Comparison of ENCODE assay signal across 1 cellular context in the genomic region with DNA sequence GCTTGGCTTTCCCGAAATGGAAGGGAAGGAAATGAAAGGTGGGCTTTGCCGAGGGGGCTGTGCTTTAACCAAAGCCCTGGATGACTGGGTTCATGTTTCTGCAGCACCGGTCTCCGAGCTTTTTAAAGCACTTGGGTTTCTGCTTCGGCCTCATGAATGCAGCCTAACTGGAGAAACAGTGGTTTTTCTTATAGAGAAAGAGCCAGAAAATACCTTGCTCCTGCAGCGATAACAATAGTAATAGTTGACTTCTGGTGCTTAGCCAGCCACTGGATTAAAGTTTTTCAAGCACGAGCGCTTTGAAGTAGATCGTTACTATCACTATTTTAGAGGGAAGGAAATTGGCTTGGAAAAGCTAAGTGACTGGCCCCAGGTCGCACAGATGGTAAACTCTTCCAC.
TF ChIP-seq lines count a peak whose summit lies in the region.

No MANE protein-coding gene starts in this region.

TF ChIP-seq in HepG2, 621 proteins besides CTCF, POLR2A, EP300 and RAD21 (continued from another document):
- TF ChIP-seq, protein P1, sequence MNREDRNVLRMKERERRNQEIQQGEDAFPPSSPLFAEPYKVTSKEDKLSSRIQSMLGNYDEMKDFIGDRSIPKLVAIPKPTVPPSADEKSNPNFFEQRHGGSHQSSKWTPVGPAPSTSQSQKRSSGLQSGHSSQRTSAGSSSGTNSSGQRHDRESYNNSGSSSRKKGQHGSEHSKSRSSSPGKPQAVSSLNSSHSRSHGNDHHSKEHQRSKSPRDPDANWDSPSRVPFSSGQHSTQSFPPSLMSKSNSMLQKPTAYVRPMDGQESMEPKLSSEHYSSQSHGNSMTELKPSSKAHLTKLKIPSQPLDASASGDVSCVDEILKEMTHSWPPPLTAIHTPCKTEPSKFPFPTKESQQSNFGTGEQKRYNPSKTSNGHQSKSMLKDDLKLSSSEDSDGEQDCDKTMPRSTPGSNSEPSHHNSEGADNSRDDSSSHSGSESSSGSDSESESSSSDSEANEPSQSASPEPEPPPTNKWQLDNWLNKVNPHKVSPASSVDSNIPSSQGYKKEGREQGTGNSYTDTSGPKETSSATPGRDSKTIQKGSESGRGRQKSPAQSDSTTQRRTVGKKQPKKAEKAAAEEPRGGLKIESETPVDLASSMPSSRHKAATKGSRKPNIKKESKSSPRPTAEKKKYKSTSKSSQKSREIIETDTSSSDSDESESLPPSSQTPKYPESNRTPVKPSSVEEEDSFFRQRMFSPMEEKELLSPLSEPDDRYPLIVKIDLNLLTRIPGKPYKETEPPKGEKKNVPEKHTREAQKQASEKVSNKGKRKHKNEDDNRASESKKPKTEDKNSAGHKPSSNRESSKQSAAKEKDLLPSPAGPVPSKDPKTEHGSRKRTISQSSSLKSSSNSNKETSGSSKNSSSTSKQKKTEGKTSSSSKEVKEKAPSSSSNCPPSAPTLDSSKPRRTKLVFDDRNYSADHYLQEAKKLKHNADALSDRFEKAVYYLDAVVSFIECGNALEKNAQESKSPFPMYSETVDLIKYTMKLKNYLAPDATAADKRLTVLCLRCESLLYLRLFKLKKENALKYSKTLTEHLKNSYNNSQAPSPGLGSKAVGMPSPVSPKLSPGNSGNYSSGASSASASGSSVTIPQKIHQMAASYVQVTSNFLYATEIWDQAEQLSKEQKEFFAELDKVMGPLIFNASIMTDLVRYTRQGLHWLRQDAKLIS (CRISPR knock-in tag; IDR thresholded peaks at IDR 0.05): 0 out of 2 replicates have a peak, but pooled peaks have one; percentile 30
- TF ChIP-seq GZF1 (CRISPR knock-in tag; IDR thresholded peaks at IDR 0.05): peak; percentile 96
- TF ChIP-seq, protein P2, sequence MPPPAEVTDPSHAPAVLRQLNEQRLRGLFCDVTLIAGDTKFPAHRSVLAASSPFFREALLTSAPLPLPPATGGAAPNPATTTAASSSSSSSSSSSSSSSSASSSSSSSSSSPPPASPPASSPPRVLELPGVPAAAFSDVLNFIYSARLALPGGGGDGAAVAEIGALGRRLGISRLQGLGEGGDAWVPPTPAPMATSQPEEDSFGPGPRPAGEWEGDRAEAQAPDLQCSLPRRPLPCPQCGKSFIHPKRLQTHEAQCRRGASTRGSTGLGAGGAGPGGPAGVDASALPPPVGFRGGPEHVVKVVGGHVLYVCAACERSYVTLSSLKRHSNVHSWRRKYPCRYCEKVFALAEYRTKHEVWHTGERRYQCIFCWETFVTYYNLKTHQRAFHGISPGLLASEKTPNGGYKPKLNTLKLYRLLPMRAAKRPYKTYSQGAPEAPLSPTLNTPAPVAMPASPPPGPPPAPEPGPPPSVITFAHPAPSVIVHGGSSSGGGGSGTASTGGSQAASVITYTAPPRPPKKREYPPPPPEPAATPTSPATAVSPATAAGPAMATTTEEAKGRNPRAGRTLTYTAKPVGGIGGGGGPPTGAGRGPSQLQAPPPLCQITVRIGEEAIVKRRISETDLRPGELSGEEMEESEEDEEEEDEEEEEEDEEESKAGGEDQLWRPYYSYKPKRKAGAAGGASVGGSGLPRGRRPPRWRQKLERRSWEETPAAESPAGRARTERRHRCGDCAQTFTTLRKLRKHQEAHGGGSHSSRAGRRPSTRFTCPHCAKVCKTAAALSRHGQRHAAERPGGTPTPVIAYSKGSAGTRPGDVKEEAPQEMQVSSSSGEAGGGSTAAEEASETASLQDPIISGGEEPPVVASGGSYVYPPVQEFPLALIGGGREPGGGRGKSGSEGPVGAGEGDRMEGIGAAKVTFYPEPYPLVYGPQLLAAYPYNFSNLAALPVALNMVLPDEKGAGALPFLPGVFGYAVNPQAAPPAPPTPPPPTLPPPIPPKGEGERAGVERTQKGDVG (CRISPR knock-in tag; IDR thresholded peaks at IDR 0.05; ENCODE audit: borderline replicate concordance): no peak
- peak; percentile 18; the same call in 1 of the 2 replicates for TF ChIP-seq TAF1 (CRISPR knock-in tag; IDR thresholded peaks at IDR 0.05)
- TF ChIP-seq, protein P3, sequence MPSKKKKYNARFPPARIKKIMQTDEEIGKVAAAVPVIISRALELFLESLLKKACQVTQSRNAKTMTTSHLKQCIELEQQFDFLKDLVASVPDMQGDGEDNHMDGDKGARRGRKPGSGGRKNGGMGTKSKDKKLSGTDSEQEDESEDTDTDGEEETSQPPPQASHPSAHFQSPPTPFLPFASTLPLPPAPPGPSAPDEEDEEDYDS (CRISPR knock-in tag; IDR thresholded peaks at IDR 0.05): 0 out of 2 replicates have a peak, but pooled peaks have one; percentile 5
- TF ChIP-seq LCORL (IDR thresholded peaks at IDR 0.05): no peak
- TF ChIP-seq LCORL (CRISPR knock-in tag; IDR thresholded peaks at IDR 0.05): peak; percentile 14; the same call in 1 of the 2 replicates
- TF ChIP-seq, protein P4, sequence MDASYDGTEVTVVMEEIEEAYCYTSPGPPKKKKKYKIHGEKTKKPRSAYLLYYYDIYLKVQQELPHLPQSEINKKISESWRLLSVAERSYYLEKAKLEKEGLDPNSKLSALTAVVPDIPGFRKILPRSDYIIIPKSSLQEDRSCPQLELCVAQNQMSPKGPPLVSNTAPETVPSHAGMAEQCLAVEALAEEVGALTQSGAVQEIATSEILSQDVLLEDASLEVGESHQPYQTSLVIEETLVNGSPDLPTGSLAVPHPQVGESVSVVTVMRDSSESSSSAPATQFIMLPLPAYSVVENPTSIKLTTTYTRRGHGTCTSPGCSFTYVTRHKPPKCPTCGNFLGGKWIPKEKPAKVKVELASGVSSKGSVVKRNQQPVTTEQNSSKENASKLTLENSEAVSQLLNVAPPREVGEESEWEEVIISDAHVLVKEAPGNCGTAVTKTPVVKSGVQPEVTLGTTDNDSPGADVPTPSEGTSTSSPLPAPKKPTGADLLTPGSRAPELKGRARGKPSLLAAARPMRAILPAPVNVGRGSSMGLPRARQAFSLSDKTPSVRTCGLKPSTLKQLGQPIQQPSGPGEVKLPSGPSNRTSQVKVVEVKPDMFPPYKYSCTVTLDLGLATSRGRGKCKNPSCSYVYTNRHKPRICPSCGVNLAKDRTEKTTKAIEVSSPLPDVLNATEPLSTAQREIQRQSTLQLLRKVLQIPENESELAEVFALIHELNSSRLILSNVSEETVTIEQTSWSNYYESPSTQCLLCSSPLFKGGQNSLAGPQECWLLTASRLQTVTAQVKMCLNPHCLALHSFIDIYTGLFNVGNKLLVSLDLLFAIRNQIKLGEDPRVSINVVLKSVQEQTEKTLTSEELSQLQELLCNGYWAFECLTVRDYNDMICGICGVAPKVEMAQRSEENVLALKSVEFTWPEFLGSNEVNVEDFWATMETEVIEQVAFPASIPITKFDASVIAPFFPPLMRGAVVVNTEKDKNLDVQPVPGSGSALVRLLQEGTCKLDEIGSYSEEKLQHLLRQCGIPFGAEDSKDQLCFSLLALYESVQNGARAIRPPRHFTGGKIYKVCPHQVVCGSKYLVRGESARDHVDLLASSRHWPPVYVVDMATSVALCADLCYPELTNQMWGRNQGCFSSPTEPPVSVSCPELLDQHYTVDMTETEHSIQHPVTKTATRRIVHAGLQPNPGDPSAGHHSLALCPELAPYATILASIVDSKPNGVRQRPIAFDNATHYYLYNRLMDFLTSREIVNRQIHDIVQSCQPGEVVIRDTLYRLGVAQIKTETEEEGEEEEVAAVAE (CRISPR knock-in tag; IDR thresholded peaks at IDR 0.05; ENCODE audit: borderline replicate concordance): 0 out of 2 replicates have a peak, but pooled peaks have one; percentile 1
